In genomic region chr14:66495214-66496098, GRCh38 we compare ENCODE assay signal across 8 cellular contexts. TPM values are rescaled to one million over a fixed set of nuclear protein-coding genes. Genes with fewer than 3 reads are reported as not detected.
DNase-seq lines count a peak whose midpoint lies in the region; ATAC-seq and TF ChIP-seq lines count a peak whose summit lies in the region.

No MANE protein-coding gene starts in this region.

- no peak overlapping the region for H3K27ac Mint-ChIP-seq in activated naive CD4-positive, alpha-beta T cell treated with anti-CD3 and anti-CD28 coated beads, Interleukin-2, amount 50 U/mL, for 24 hours

- peak; percentile 86 for TF ChIP-seq CTCF in parathyroid adenoma (IDR thresholded peaks at IDR 0.05)

- H2AFZ ChIP-seq in parathyroid adenoma, result peak overlapping the region; percentile 40

- peak; percentile 77 for DNase-seq in DMS 273 (lab: John Stamatoyannopoulos, UW; ENCODE audit: unreplicated experiment)
- DNase-seq in NCI-H82 treated with DMSO at 0.1 percent for 48 hours (lab: John Stamatoyannopoulos, UW; ENCODE audit: unreplicated experiment), result peak; percentile 42
- DNase-seq in glomerular endothelial cell (ENCODE audit: extremely low read depth, low read depth, low spot score), result peak; percentile 55
- DNase-seq in NK-92 (lab: John Stamatoyannopoulos, UW; ENCODE audit: unreplicated experiment), result no peak

- H3K27ac ChIP-seq in parathyroid adenoma, result no peak overlapping the region

- no peaks in the 10 kb centered on the region for H3K36me3 ChIP-seq in parathyroid adenoma (ENCODE audit: control insufficient read depth, insufficient read depth, low read length)

- no peaks in the 10 kb centered on the region for H3K27me3 Mint-ChIP-seq in activated naive CD4-positive, alpha-beta T cell treated with anti-CD3 and anti-CD28 coated beads, Interleukin-2, amount 50 U/mL, for 24 hours

- H3K9me3 ChIP-seq in parathyroid adenoma (ENCODE audit: control insufficient read depth, low read length), result no peaks in the 10 kb centered on the region

- peaks cover 26% of the 10 kb centered on the region for H3K4me1 Mint-ChIP-seq in activated naive CD4-positive, alpha-beta T cell treated with anti-CD3 and anti-CD28 coated beads, Interleukin-2, amount 50 U/mL, for 24 hours

- H3K4me3 ChIP-seq in parathyroid adenoma (ENCODE audit: low read depth, low read length), result no peak overlapping the region

- H3K9me3 Mint-ChIP-seq in activated naive CD4-positive, alpha-beta T cell treated with anti-CD3 and anti-CD28 coated beads, Interleukin-2, amount 50 U/mL, for 24 hours, result no peaks in the 10 kb centered on the region

- H3K4me1 ChIP-seq in parathyroid adenoma, result no peaks in the 10 kb centered on the region

- H3K9ac ChIP-seq in parathyroid adenoma, result no peak overlapping the region

- H3K36me3 Mint-ChIP-seq in activated naive CD4-positive, alpha-beta T cell treated with anti-CD3 and anti-CD28 coated beads, Interleukin-2, amount 50 U/mL, for 24 hours, result no peaks in the 10 kb centered on the region

- H3K27me3 ChIP-seq in parathyroid adenoma (ENCODE audit: control insufficient read depth, insufficient read depth, low read length), result no peaks in the 10 kb centered on the region

- H3K79me2 ChIP-seq in parathyroid adenoma, result no peaks in the 10 kb centered on the region

- ATAC-seq in GM19397 (IDR thresholded peaks at IDR 0.05; ENCODE audit: unreplicated experiment) (peak; percentile 74), HG03521 (IDR thresholded peaks at IDR 0.05; ENCODE audit: unreplicated experiment) (peak; percentile 61)

- peak overlapping the region; percentile 45 for H3K4me2 ChIP-seq in parathyroid adenoma (ENCODE audit: low read length)

- H3K4me3 Mint-ChIP-seq in activated naive CD4-positive, alpha-beta T cell treated with anti-CD3 and anti-CD28 coated beads, Interleukin-2, amount 50 U/mL, for 24 hours, result peak overlapping the region; percentile 58

RNA-seq across cellular contexts. Expression of gene CCDC196, which starts 9.3 kb away (rescaled TPM):
- total RNA-seq in glomerular endothelial cell, result not detected in 2 replicates

RNA-seq across cellular contexts. Expression of gene GPHN, which starts 12.5 kb away (rescaled TPM):
- total RNA-seq in glomerular endothelial cell, result 5.7 and 16.1 TPM in 2 replicates
